Comparison of ENCODE assay signal across 8 cellular contexts in genomic region chr22:30668306-30668655, GRCh38. TPM values are rescaled to one million over a fixed set of nuclear protein-coding genes. Genes with fewer than 3 reads are reported as not detected.
A peak's percentile ranks its signal among the peaks of the same experiment; 100 is the strongest.
DNase-seq lines count a peak whose midpoint lies in the region; ATAC-seq lines count a peak whose summit lies in the region.

No MANE protein-coding gene starts in this region.

- H3K9me3 Mint-ChIP-seq in activated CD8-positive, alpha-beta memory T cell treated with anti-CD3 and anti-CD28 coated beads, Interleukin-2, amount 10 ng/mL, durations not matched to agents 7 days and 5 days (ENCODE audit: low read depth) = no peaks in the 10 kb centered on the region
- no peaks in the 10 kb centered on the region for H3K9me3 Mint-ChIP-seq in activated CD4-positive, alpha-beta memory T cell treated with anti-CD3 and anti-CD28 coated beads for 36 hours

- POLR2A ChIA-PET in activated CD4-positive, alpha-beta memory T cell treated with anti-CD3 and anti-CD28 coated beads for 36 hours (lab: Charles Lee) = interaction anchor here (1.1 to 1.3 kb wide), 3 partner anchors 18 to 33 kb away, joined by 4 read pairs; partner anchors contain the start of gene SLC35E4

- no peak for ATAC-seq in activated CD8-positive, alpha-beta memory T cell treated with anti-CD3 and anti-CD28 coated beads, Interleukin-2, amount 10 ng/mL, durations not matched to agents 7 days and 5 days
- ATAC-seq in HG03025 (IDR thresholded peaks at IDR 0.05; ENCODE audit: low FRiP score, unreplicated experiment) = no peak

- intact Hi-C loops in activated CD4-positive, alpha-beta memory T cell treated with anti-CD3 and anti-CD28 coated beads for 36 hours (cut with micrococcal nuclease) = no loop called here

- peaks cover 6% of the 10 kb centered on the region for H3K36me3 Mint-ChIP-seq in activated CD8-positive, alpha-beta memory T cell treated with anti-CD3 and anti-CD28 coated beads, Interleukin-2, amount 10 ng/mL, durations not matched to agents 7 days and 5 days
- peaks cover 5% of the 10 kb centered on the region for H3K36me3 Mint-ChIP-seq in activated CD4-positive, alpha-beta memory T cell treated with anti-CD3 and anti-CD28 coated beads for 36 hours

- peak overlapping the region; percentile 11 for H3K27ac ChIP-seq in temporal lobe (ENCODE audit: low read depth, low read length)

- peaks cover 16% of the 10 kb centered on the region for H3K4me1 Mint-ChIP-seq in activated CD8-positive, alpha-beta memory T cell treated with anti-CD3 and anti-CD28 coated beads, Interleukin-2, amount 10 ng/mL, durations not matched to agents 7 days and 5 days
- H3K4me1 Mint-ChIP-seq in activated CD4-positive, alpha-beta memory T cell treated with anti-CD3 and anti-CD28 coated beads for 36 hours (ENCODE audit: low read depth) = peaks cover 21% of the 10 kb centered on the region

- peak overlapping the region; percentile 98 for H3K4me3 Mint-ChIP-seq in activated CD8-positive, alpha-beta memory T cell treated with anti-CD3 and anti-CD28 coated beads, Interleukin-2, amount 10 ng/mL, durations not matched to agents 7 days and 5 days
- H3K4me3 Mint-ChIP-seq in activated CD4-positive, alpha-beta memory T cell treated with anti-CD3 and anti-CD28 coated beads for 36 hours = peak overlapping the region; percentile 96

- peaks cover 4% of the 10 kb centered on the region for H3K27me3 Mint-ChIP-seq in activated CD8-positive, alpha-beta memory T cell treated with anti-CD3 and anti-CD28 coated beads, Interleukin-2, amount 10 ng/mL, durations not matched to agents 7 days and 5 days
- peaks cover 3% of the 10 kb centered on the region for H3K27me3 Mint-ChIP-seq in activated CD4-positive, alpha-beta memory T cell treated with anti-CD3 and anti-CD28 coated beads for 36 hours

- CTCF ChIA-PET in activated CD8-positive, alpha-beta memory T cell treated with anti-CD3 and anti-CD28 coated beads, Interleukin-2, amount 10 ng/mL, durations not matched to agents 7 days and 5 days (lab: Charles Lee) = interaction anchor here (2.6 to 4.1 kb wide), 2 partner anchors 19 to 33 kb away, joined by 13 to 17 read pairs; partner anchors contain the start of gene SLC35E4
- CTCF ChIA-PET in activated CD4-positive, alpha-beta memory T cell treated with anti-CD3 and anti-CD28 coated beads for 36 hours (lab: Charles Lee) = interaction anchor here (0.7 to 3.6 kb wide), 3 partner anchors 19 to 87 kb away, joined by 4 to 30 read pairs (median 14); partner anchors contain the start of gene SLC35E4

- DNase-seq in activated CD8-positive, alpha-beta memory T cell treated with anti-CD3 and anti-CD28 coated beads, Interleukin-2, amount 10 ng/mL, durations not matched to agents 7 days and 5 days = no peak
- no peak for DNase-seq in activated CD8-positive, alpha-beta memory T cell treated with anti-CD3 and anti-CD28 coated beads, Interleukin-2, amount 50 U/mL, for 4 hours
- no peak for DNase-seq in activated CD4-positive, alpha-beta memory T cell treated with anti-CD3 and anti-CD28 coated beads for 36 hours
- DNase-seq in iPS-NIHi7 (ENCODE audit: extremely low spot score) (peak; percentile 32), NCI-H1694 (lab: John Stamatoyannopoulos, UW) (no peak)
- DNase-seq in activated effector memory CD4-positive, alpha-beta T cell treated with anti-CD3 and anti-CD28 coated beads, Interleukin-2, amount 50 U/mL, for 16 hours = no peak

- peak overlapping the region; percentile 62 for H3K27ac Mint-ChIP-seq in activated CD8-positive, alpha-beta memory T cell treated with anti-CD3 and anti-CD28 coated beads, Interleukin-2, amount 10 ng/mL, durations not matched to agents 7 days and 5 days
- H3K27ac Mint-ChIP-seq in activated CD4-positive, alpha-beta memory T cell treated with anti-CD3 and anti-CD28 coated beads for 36 hours = no peak overlapping the region

RNA-seq across cellular contexts. Expression of gene DUSP18, which starts 0.6 kb away (rescaled TPM):
- total RNA-seq in activated CD8-positive, alpha-beta memory T cell treated with anti-CD3 and anti-CD28 coated beads, Interleukin-2, amount 10 ng/mL, durations not matched to agents 7 days and 5 days = 10 to 100 TPM in 1 of 2 experiments, 1 to 10 TPM in 1; 9.2 to 11.6 TPM
- total RNA-seq in activated CD4-positive, alpha-beta memory T cell treated with anti-CD3 and anti-CD28 coated beads for 36 hours = 10 to 100 TPM in 1 of 2 experiments, 1 to 10 TPM in 1; 9.2 to 10.6 TPM
- total RNA-seq in temporal lobe = 21.9 TPM

RNA-seq across cellular contexts. Expression of gene OSBP2, which starts 26.4 kb away (rescaled TPM):
- 1 to 10 TPM; 1.7 to 4.3 TPM for total RNA-seq in activated CD8-positive, alpha-beta memory T cell treated with anti-CD3 and anti-CD28 coated beads, Interleukin-2, amount 10 ng/mL, durations not matched to agents 7 days and 5 days
- total RNA-seq in activated CD4-positive, alpha-beta memory T cell treated with anti-CD3 and anti-CD28 coated beads for 36 hours = 1 to 10 TPM; 2.3 to 2.9 TPM
- 15.0 TPM for total RNA-seq in temporal lobe

RNA-seq across cellular contexts. Expression of gene SLC35E4, which starts 32.7 kb away (rescaled TPM):
- 1 to 10 TPM; 3.8 to 5.0 TPM for total RNA-seq in activated CD8-positive, alpha-beta memory T cell treated with anti-CD3 and anti-CD28 coated beads, Interleukin-2, amount 10 ng/mL, durations not matched to agents 7 days and 5 days
- 1 to 10 TPM; 5.2 to 5.9 TPM for total RNA-seq in activated CD4-positive, alpha-beta memory T cell treated with anti-CD3 and anti-CD28 coated beads for 36 hours
- 3.9 TPM for total RNA-seq in temporal lobe
